ENCODE assay signal across 9 cellular contexts in the genomic region with DNA sequence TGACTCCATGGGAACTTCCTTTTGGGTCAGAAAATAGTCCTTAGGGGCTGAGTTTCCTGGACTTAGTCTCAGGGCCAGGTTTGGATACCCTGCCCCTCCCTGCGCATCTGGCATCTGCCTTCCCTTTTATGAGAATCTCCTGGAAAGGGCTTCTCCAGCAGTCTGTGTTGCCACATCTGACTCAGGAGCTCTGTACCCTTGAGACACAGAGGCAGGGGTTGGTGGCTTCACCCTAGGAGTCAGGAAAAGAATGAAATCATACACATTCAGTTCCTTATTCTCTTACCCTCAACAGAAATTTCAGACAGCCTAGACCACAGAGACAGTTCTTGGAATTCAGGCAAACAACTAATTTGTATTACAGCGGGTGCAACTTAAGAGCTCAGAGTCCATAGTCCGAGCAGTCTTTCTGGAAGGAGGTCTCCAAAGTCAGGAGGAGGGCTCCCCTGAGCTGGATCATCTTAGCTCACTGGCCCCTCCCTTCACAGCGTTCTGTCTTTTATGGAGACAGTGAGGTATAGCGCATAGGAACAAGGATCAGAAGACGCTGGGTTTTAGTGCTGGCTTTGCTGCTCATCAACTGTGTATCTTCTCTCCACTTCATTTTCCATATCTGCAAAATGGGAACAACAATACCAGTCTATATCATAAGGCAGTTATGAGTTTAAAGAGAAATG. TPM values are rescaled to one million over a fixed set of nuclear protein-coding genes. Genes with fewer than 3 reads are reported as not detected.
DNase-seq lines count a peak whose midpoint lies in the region; ATAC-seq, FAIRE-seq and TF ChIP-seq lines count a peak whose summit lies in the region.
"Had no signal": no experiment of that assay in that cellular context is flagged by ENCODE, and none has a peak within 500 bp of the region (broad histone marks: within the 10 kb centered on the region; RNA-seq: fewer than 3 reads in every experiment).

No MANE protein-coding gene starts in this region.

- no peak for FAIRE-seq in A549 (lab: Jason Lieb, UNC)

- ATAC-seq in A549, result peak in 1 of 2 experiments; percentile 2; a peak in 3 of 6 replicates
- ATAC-seq in body of pancreas, result peak; percentile 7
- ATAC-seq in HG02763 (IDR thresholded peaks at IDR 0.05; ENCODE audit: unreplicated experiment), result no peak

- no peak for TF ChIP-seq CTCF in A549 (IDR thresholded peaks at IDR 0.05)
- TF ChIP-seq CTCF in body of pancreas (IDR thresholded peaks at IDR 0.05), result no peak

- H3K27ac ChIP-seq in A549 (peak overlapping the region; percentile 91 to 96), body of pancreas (peak overlapping the region in 2 of 4 donors; percentile 55 to 68)
- H3K27ac ChIP-seq: VCaP had no signal

- TF ChIP-seq RAD21 in A549 (conservative IDR thresholded peaks at IDR 0.05 in 1 of 2, IDR thresholded peaks at IDR 0.05 in 1 of 2), result no peak

- H3K9me3 ChIP-seq in A549 (no peaks in the 10 kb centered on the region), body of pancreas (no peaks in the 10 kb centered on the region)

- peaks cover 69% of the 10 kb centered on the region for H3K4me1 ChIP-seq in A549
- peaks cover 17% of the 10 kb centered on the region for H3K4me1 ChIP-seq in body of pancreas

- H3K4me3 ChIP-seq in A549 (no peak overlapping the region), body of pancreas (no peak overlapping the region)

- no peak for TF ChIP-seq EP300 in A549 (IDR thresholded peaks at IDR 0.05)

- H3K36me3 ChIP-seq in body of pancreas (replicated peaks in 1 of 2; ENCODE audit: insufficient read depth in 1 of 2, low read depth in 2 of 2), result no peaks in the 10 kb centered on the region

- no peaks in the 10 kb centered on the region for H3K27me3 ChIP-seq in body of pancreas

- in situ Hi-C loops in ACHN (cut with HindIII; ENCODE audit: low pct_ligation_motif_present, low pct_unique_long_range_greater_than_20kb, low sequenced_read_pairs), result no loop called here

- 52% methylated on average over 6 of the region's 6 CpGs for WGBS in A549 (ENCODE audit: missing lambda C conversion rate)
- 70 to 84% methylated on average over 6 of the region's 6 CpGs for WGBS in body of pancreas, 2 donors

- intact Hi-C loops in body of pancreas (cut with DNase I), result no loop called here

- peak overlapping the region; percentile 85 for H3K4me2 ChIP-seq in A549

- TF ChIP-seq POLR2A in A549 (IDR thresholded peaks at IDR 0.05; ENCODE audit: low read length) (no peak), body of pancreas (IDR thresholded peaks at IDR 0.05) (no peak)

- CTCF ChIA-PET in A549 (lab: Yijun Ruan, JAX), result interaction anchor here (1.3 to 16.7 kb wide), 3 partner anchors 17 to 33 kb away, joined by 3 to 196 read pairs (median 162); no protein-coding TSS in a partner anchor

- POLR2A ChIA-PET in A549 (lab: Yijun Ruan, JAX), result interaction anchor here (0.7 to 3.9 kb wide), 5 partner anchors 13 to 94 kb away, joined by 3 to 98 read pairs (median 4); no protein-coding TSS in a partner anchor

- DNase-seq in A549 (ENCODE audit: low read depth in 1 of 2, low spot score in 1 of 2), result peak in 1 of 2 experiments; percentile 74
- peak; percentile 91 for DNase-seq in M059J (ENCODE audit: low read depth)
- DNase-seq in body of pancreas, result peak in 1 of 4 donors; percentile 71
- DNase-seq in medulla oblongata (ENCODE audit: extremely low spot score), result peak; percentile 51
- DNase-seq in activated gamma-delta T cell treated with Interleukin-2 at 50 U/mL for 16 hours, result no peak
- DNase-seq in ACHN, result no peak
- DNase-seq in AG08396 (ENCODE audit: low spot score), result no peak

TF ChIP-seq in A549, 52 proteins besides CTCF, POLR2A, EP300 and RAD21:
- TF ChIP-seq SMC3 (IDR thresholded peaks at IDR 0.05) (no peak), CEBPB (IDR thresholded peaks at IDR 0.05) (peak in 1 of 2 experiments; percentile 44; a peak in 1 of 4 replicates), FOSL2 (IDR thresholded peaks at IDR 0.05) (no peak), FOSL2 (CRISPR knock-in tag; IDR thresholded peaks at IDR 0.05) (peak; percentile 17; the same call in 1 of the 2 replicates), BHLHE40 (IDR thresholded peaks at IDR 0.05; ENCODE audit: low read depth, low read length) (no peak)
- TF ChIP-seq, protein P1, sequence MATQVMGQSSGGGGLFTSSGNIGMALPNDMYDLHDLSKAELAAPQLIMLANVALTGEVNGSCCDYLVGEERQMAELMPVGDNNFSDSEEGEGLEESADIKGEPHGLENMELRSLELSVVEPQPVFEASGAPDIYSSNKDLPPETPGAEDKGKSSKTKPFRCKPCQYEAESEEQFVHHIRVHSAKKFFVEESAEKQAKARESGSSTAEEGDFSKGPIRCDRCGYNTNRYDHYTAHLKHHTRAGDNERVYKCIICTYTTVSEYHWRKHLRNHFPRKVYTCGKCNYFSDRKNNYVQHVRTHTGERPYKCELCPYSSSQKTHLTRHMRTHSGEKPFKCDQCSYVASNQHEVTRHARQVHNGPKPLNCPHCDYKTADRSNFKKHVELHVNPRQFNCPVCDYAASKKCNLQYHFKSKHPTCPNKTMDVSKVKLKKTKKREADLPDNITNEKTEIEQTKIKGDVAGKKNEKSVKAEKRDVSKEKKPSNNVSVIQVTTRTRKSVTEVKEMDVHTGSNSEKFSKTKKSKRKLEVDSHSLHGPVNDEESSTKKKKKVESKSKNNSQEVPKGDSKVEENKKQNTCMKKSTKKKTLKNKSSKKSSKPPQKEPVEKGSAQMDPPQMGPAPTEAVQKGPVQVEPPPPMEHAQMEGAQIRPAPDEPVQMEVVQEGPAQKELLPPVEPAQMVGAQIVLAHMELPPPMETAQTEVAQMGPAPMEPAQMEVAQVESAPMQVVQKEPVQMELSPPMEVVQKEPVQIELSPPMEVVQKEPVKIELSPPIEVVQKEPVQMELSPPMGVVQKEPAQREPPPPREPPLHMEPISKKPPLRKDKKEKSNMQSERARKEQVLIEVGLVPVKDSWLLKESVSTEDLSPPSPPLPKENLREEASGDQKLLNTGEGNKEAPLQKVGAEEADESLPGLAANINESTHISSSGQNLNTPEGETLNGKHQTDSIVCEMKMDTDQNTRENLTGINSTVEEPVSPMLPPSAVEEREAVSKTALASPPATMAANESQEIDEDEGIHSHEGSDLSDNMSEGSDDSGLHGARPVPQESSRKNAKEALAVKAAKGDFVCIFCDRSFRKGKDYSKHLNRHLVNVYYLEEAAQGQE (IDR thresholded peaks at IDR 0.05), result no peak
TF ChIP-seq in A549: peak in this region for 2.

RNA-seq across cellular contexts. Expression of a gene that starts 3.0 kb away (rescaled TPM):
- 75.8 and 84.3 TPM in 2 replicates for polyA plus RNA-seq in A549 (2011; rRNA removed)
- 78.1 and 96.1 TPM in 2 replicates for polyA plus RNA-seq in A549 (2012; cell fraction: cytosol; rRNA removed)
- 128 and 152 TPM in 2 replicates for polyA plus RNA-seq in A549 (2012; cell fraction: nucleus; rRNA removed)
- polyA plus RNA-seq in A549 (2017; fragmentation: RNase III; extraction: RNeasy Plus Mini Kit Qiagen cat#74134 plus additional on column Dnase treatment), result 82.6 to 88.3 TPM (median 87.2 TPM) in 3 replicates
- polyA minus RNA-seq in A549 (2011; rRNA and poly(A)+ RNA removed), result 47.2 and 50.6 TPM in 2 replicates
- 264 and 272 TPM in 2 replicates for total RNA-seq in M059J (2014; rRNA removed; shearing (Covaris generic))
- 1 to 10 TPM; 1.6 to 4.3 TPM for total RNA-seq in body of pancreas

RNA-seq across cellular contexts. Expression of a gene that starts 33.6 kb away (rescaled TPM):
- polyA plus RNA-seq in A549 (2011; rRNA removed), result 22.6 and 27.5 TPM in 2 replicates
- polyA plus RNA-seq in A549 (2012; cell fraction: cytosol; rRNA removed), result 30.6 and 33.7 TPM in 2 replicates
- polyA plus RNA-seq in A549 (2012; cell fraction: nucleus; rRNA removed), result 61.5 and 75.3 TPM in 2 replicates
- polyA plus RNA-seq in A549 (2017; fragmentation: RNase III; extraction: RNeasy Plus Mini Kit Qiagen cat#74134 plus additional on column Dnase treatment), result 22.8 to 26.6 TPM (median 25.5 TPM) in 3 replicates
- polyA minus RNA-seq in A549 (2011; rRNA and poly(A)+ RNA removed), result 22.9 and 33.4 TPM in 2 replicates
- total RNA-seq in M059J (2014; rRNA removed; shearing (Covaris generic)), result 29.3 and 42.2 TPM in 2 replicates
- 10 to 100 TPM; 14.8 to 17.4 TPM for total RNA-seq in body of pancreas

Comparison
In these comparisons a context has a peak if more than half of its experiments do, and no peak if none do; other contexts are left out.
1. DNase-seq: peak in M059J (single experiment) and medulla oblongata (single experiment); none in activated gamma-delta T cell treated with Interleukin-2 at 50 U/mL for 16 hours (single experiment), ACHN (single experiment) and AG08396 (single experiment).
2. RNA of a gene that starts 3.0 kb away (total RNA-seq): 264 to 272 TPM in M059J; 1.6 to 4.3 TPM in body of pancreas; every median in the first group is over 10 times any median in the second.